Comparison of ENCODE assay signal across 14 cellular contexts in the genomic region with DNA sequence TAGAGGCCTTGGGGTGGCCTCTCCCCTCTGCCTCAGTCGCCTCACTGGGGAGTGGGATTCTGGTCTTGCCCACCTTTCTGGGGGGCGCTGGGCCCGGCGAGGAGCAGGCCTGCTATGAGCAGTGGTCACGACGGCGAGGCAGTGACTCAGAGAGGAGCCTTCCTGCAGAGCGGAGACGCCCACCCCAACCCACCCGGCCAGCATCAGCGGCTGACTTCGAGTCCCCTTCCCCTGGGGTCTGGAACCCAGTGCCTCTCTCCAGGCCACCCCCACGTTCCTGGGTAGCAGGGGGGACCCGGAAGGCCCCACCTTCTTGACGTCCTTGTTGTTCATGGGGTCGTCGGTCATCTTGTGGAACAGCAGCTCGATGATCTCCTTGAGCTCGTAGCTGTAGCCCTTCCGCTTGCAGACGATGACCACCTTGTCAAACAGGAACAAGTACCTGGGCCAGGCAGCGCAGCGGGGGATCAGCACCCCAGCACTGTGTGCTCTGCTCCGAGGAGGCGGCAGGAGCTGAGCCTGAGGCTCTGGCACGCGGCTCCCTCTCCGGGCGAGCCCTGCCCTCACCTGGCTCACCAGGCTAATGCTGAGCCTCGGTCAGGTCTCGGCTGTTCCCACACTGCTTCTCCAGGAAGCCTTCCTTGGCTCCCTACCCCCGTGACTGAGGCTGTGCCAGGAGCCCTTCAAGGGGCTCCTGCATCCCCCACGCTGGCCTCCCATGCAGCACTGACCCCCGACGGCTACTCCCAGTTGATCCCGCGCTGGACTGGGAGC. TPM values are rescaled to one million over a fixed set of nuclear protein-coding genes. Genes with fewer than 3 reads are reported as not detected.
A peak's percentile ranks its signal among the peaks of the same experiment; 100 is the strongest.
DNase-seq lines count a peak whose midpoint lies in the region; ATAC-seq and TF ChIP-seq lines count a peak whose summit lies in the region.
"Had no signal": no experiment of that assay in that cellular context is flagged by ENCODE, and none has a peak within 500 bp of the region (broad histone marks: within the 10 kb centered on the region; RNA-seq: fewer than 3 reads in every experiment).

No MANE protein-coding gene starts in this region.

- no peak overlapping the region for H2AFZ ChIP-seq in osteoblast (ENCODE audit: low read length)

- no peak overlapping the region for H3K4me3 ChIP-seq in right cardiac atrium (ENCODE audit: low read length)
- no peak overlapping the region for H3K4me3 ChIP-seq in colonic mucosa
- H3K4me3 ChIP-seq in osteoblast (ENCODE audit: insufficient read depth, low read length), result no peak overlapping the region
- no peak overlapping the region for H3K4me3 ChIP-seq in H7 (ENCODE audit: insufficient read depth, low read depth, low read length)
- H3K4me3 ChIP-seq: thoracic aorta had no signal

- intact Hi-C loops in right cardiac atrium (cut with DNase I) (no loop called here), cardiac septum (cut with DNase I) (no loop called here), colonic mucosa (cut with DNase I) (no loop called here)

- no peaks in the 10 kb centered on the region for H3K4me1 ChIP-seq in right cardiac atrium (ENCODE audit: control insufficient read depth, insufficient read depth, low read length)
- peaks cover 23% of the 10 kb centered on the region for H3K4me1 ChIP-seq in colonic mucosa
- H3K4me1 ChIP-seq in osteoblast (ENCODE audit: insufficient read depth, low read length), result peaks cover under 1% of the 10 kb centered on the region

- H3K27me3 ChIP-seq in right cardiac atrium (ENCODE audit: control insufficient read depth, insufficient read depth) (no peaks in the 10 kb centered on the region), colonic mucosa (no peaks in the 10 kb centered on the region), osteoblast (ENCODE audit: insufficient read depth, low read length) (no peaks in the 10 kb centered on the region), H7 (ENCODE audit: control insufficient read depth, insufficient read depth, low read length) (no peaks in the 10 kb centered on the region)
- H3K27me3 ChIP-seq: brain microvascular endothelial cell had no signal

- no peak overlapping the region for H3K4me2 ChIP-seq in osteoblast (ENCODE audit: insufficient read depth, low read length)

- TF ChIP-seq CTCF in colonic mucosa (IDR thresholded peaks at IDR 0.05) (no peak), osteoblast (IDR thresholded peaks at IDR 0.05; ENCODE audit: extremely low read depth, low read depth, low read length) (no peak)

- H3K36me3 ChIP-seq in colonic mucosa (no peaks in the 10 kb centered on the region), osteoblast (ENCODE audit: insufficient read depth, low read length) (peaks cover 35% of the 10 kb centered on the region), H7 (replicated peaks; ENCODE audit: control insufficient read depth, insufficient read depth, low read length) (peaks cover 20% of the 10 kb centered on the region)
- H3K36me3 ChIP-seq: thoracic aorta had no signal

- ATAC-seq in right cardiac atrium, result no peak

- WGBS in right cardiac atrium, result 87% methylated on average over 37 of the region's 37 CpGs

- no peaks in the 10 kb centered on the region for H3K79me2 ChIP-seq in osteoblast (ENCODE audit: insufficient read depth, low read length)

- DNase-seq in right cardiac atrium (peak in 2 of 3 donors; percentile 28 to 50), cardiac septum (ENCODE audit: low spot score) (no peak), colonic mucosa (no peak), osteoblast (ENCODE audit: insufficient read length, low spot score, missing footprints) (peak; percentile 89), H7 (no peak), OCI-M2 (lab: John Stamatoyannopoulos, UW; ENCODE audit: unreplicated experiment) (no peak), SHP77 treated with DMSO at 0.1 percent for 48 hours (lab: John Stamatoyannopoulos, UW) (no peak), SKM-1 (lab: John Stamatoyannopoulos, UW; ENCODE audit: unreplicated experiment) (no peak)
- DNase-seq: activated CD4-positive, alpha-beta T cell treated with anti-CD3 and anti-CD28 coated beads, Interleukin-2, amount 50 U/mL, for 48 hours; activated T-cell treated with anti-CD3 and anti-CD28 coated beads, Interleukin-2, amount 50 U/mL, for 4 hours; brain microvascular endothelial cell; DMS79; NCI-H774 had no signal

- no peaks in the 10 kb centered on the region for H3K9me3 ChIP-seq in right cardiac atrium (ENCODE audit: control insufficient read depth, low read length)
- no peaks in the 10 kb centered on the region for H3K9me3 ChIP-seq in colonic mucosa
- H3K9me3 ChIP-seq in osteoblast (ENCODE audit: low read depth, low read length), result no peaks in the 10 kb centered on the region
- H3K9me3 ChIP-seq: thoracic aorta had no signal

- H4K20me1 ChIP-seq in osteoblast (ENCODE audit: insufficient read depth, low read length), result peaks cover 3% of the 10 kb centered on the region

- H3K27ac ChIP-seq in right cardiac atrium (ENCODE audit: low read length), result no peak overlapping the region
- peak overlapping the region; percentile 67 for H3K27ac ChIP-seq in colonic mucosa
- H3K27ac ChIP-seq in osteoblast (ENCODE audit: low read depth, low read length), result no peak overlapping the region
- H3K27ac ChIP-seq: brain microvascular endothelial cell, thoracic aorta had no signal

- H3K9ac ChIP-seq in colonic mucosa (ENCODE audit: low read depth in 2 of 2, low read length in 2 of 2), result peak overlapping the region in 1 of 2 donors; percentile 51

RNA-seq across cellular contexts. Expression of a gene that starts 50.1 kb away (rescaled TPM):
- 1 to 10 TPM; 2.5 to 3.2 (median 2.8) TPM for total RNA-seq in right cardiac atrium
- polyA plus RNA-seq in right cardiac atrium, result 1.7 TPM
- total RNA-seq in cardiac septum, result 1.3 TPM
- total RNA-seq in colonic mucosa, result 1 to 10 TPM in 1 of 2 donors, under 1 TPM in 1; 0.66 to 1.3 TPM
- 5.4 and 10.9 TPM in 2 replicates for total RNA-seq in osteoblast
- 7.3 and 9.9 TPM in 2 replicates for total RNA-seq in H7 (2014; rRNA removed; shearing (Covaris generic))

Comparison
In these comparisons a context has a peak if more than half of its experiments do, and no peak if none do; other contexts are left out.
1. DNase-seq: peak in right cardiac atrium (2 of 3) and osteoblast (single experiment); none in cardiac septum (single experiment), colonic mucosa (single experiment), H7 (single experiment), OCI-M2 (single experiment), SHP77 treated with DMSO at 0.1 percent for 48 hours (single experiment) and SKM-1 (single experiment).